In genomic region chr17:71085238-71086033, GRCh38 we compare ENCODE assay signal across 1 cellular context.
TF ChIP-seq lines count a peak whose summit lies in the region.

No MANE protein-coding gene starts in this region.

TF ChIP-seq in H1, 55 proteins besides CTCF, POLR2A, EP300 and RAD21:
- TF ChIP-seq TEAD4 (IDR thresholded peaks at IDR 0.05; ENCODE audit: low read depth, low read length) (peak; percentile 78), CHD1 (IDR thresholded peaks at IDR 0.05; ENCODE audit: low read depth, low read length) (no peak)
